Comparison of ENCODE assay signal across 8 cellular contexts in the genomic region with DNA sequence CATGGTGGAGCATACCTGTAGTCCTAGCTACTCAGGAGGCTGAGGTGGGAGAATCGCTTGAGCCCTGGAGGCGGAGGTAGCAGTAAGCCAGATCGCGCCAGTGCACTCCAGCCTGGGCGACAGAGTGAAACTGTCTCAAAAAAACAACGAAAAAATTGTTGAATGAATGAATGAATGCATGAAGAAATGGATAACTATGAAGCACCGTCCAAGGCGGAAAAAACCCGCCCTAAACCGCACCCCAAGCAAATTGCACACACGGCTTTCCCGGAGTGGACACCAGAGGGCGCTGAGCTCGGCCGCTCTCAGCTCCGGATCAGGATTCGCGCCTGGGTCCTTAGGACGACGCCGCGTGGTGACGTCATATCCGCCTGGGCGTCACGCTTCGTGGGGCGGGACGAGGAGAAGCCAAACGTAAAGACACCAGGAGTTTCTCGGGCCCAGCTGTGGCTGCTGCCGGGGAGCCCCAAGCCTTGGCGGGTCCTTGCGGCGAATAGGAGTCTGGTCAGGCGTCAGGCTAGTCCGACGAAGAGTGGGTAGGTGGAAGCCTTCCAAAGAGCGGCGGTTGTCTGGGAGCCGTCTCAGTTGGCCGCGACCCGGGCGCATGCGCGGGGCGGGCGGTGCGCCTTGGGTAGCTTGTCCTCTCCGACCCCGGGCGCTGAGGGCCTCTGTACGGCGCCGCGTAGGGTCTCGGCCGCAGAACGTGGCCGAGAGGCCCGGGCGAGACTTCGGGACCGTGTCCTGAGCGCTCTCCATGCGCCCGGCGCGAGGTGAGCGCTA. TPM values are rescaled to one million over a fixed set of nuclear protein-coding genes. Genes with fewer than 3 reads are reported as not detected.
DNase-seq lines count a peak whose midpoint lies in the region; ATAC-seq, FAIRE-seq and TF ChIP-seq lines count a peak whose summit lies in the region.

A gene (plus strand): TSS at position 639 of the 780 bp plus-strand sequence. CDS start 11,094 bp downstream, outside the sequence.
A gene (plus strand): TSS at position 364 of the 780 bp plus-strand sequence. CDS start 4,085 bp downstream, outside the sequence.

- H3K4me1 Mint-ChIP-seq in T-cell = peaks cover 33 to 43% (median 38%) of the 10 kb centered on the region in 3 donors

- peak; percentile 99 for FAIRE-seq in GM12892 (lab: Jason Lieb, UNC)

- ATAC-seq in HG02852 (IDR thresholded peaks at IDR 0.05; ENCODE audit: unreplicated experiment) (peak; percentile 88), T-cell (replicated peaks in 1 of 4) (peak; percentile 88 to 93 (median 89)), upper lobe of left lung (ENCODE audit: low FRiP score in 2 of 2) (peak; percentile 97 to 98)

- DNase-seq in GM12892 (ENCODE audit: insufficient read length) (peak; percentile 85), NCI-H1436 treated with DMSO at 0.1 percent for 48 hours (lab: John Stamatoyannopoulos, UW) (peak; percentile 53), T-cell (peak; percentile 94 to 100 (median 98)), adrenal gland (peak; percentile 98 to 99 (median 99)), cardiac septum (ENCODE audit: low spot score) (peak; percentile 99), pons (ENCODE audit: low spot score) (peak; percentile 96), upper lobe of left lung (peak; percentile 97 to 99)

- H3K9me3 ChIP-seq in adrenal gland (replicated peaks in 1 of 3) = no peaks in the 10 kb centered on the region
- H3K9me3 ChIP-seq in upper lobe of left lung = no peaks in the 10 kb centered on the region

- POLR2A ChIA-PET in T-cell (lab: Charles Lee) = interaction anchor here (0.6 to 1.2 kb wide), 5 partner anchors 13 to 709 kb away, joined by 4 to 5 read pairs (median 4); a partner anchor contains a TSS

- TF ChIP-seq CTCF in adrenal gland (IDR thresholded peaks at IDR 0.05) (peak; percentile 95 to 98 (median 96)), upper lobe of left lung (IDR thresholded peaks at IDR 0.05) (peak; percentile 89 to 98 (median 96))

- H3K36me3 Mint-ChIP-seq in T-cell = peaks cover 7% of the 10 kb centered on the region

- CTCF ChIA-PET in T-cell (lab: Charles Lee) = interaction anchor here (0.5 to 2.9 kb wide), 33 partner anchors 11 to 1745 kb away, joined by 3 to 53 read pairs (median 4); a partner anchor contains a TSS

- H3K36me3 ChIP-seq in adrenal gland (replicated peaks in 1 of 2) (peaks cover 0 to 8% of the 10 kb centered on the region in 2 donors), upper lobe of left lung (peaks cover 2 to 20% (median 6%) of the 10 kb centered on the region in 4 donors)

- TF ChIP-seq EP300 in upper lobe of left lung (IDR thresholded peaks at IDR 0.05) = no peak

- H3K27me3 ChIP-seq in adrenal gland (no peaks in the 10 kb centered on the region), upper lobe of left lung (no peaks in the 10 kb centered on the region)

- intact Hi-C loops in adrenal gland (cut with DNase I) (loop anchor here in 1 of 2 donors (10.0 kb wide), 1 partner anchor 301 kb away; a partner anchor contains a TSS), cardiac septum (cut with DNase I) (loop anchor here (1.0 to 5.0 kb wide), 4 partner anchors 27 to 226 kb away; a partner anchor contains a TSS)

- H3K9me3 Mint-ChIP-seq in T-cell = peaks cover 0 to 8% (median 0%) of the 10 kb centered on the region in 3 donors

- WGBS in adrenal gland, 4 donors = 4 to 13% (median 5%) methylated on average over 19 to 71 of the region's 71 CpGs
- WGBS in upper lobe of left lung, 2 donors = 5 to 8% methylated on average over 36 to 65 of the region's 71 CpGs

- H3K4me1 ChIP-seq in adrenal gland (replicated peaks in 1 of 2) (peaks cover 19 to 26% of the 10 kb centered on the region in 2 donors), upper lobe of left lung (peaks cover 22 to 30% (median 25%) of the 10 kb centered on the region in 4 donors)

- peak within 1 kb of the TSS; percentile 91 to 100 (median 98) for H3K27ac ChIP-seq in adrenal gland
- peak within 1 kb of the TSS; percentile 97 to 99 (median 98) for H3K27ac ChIP-seq in upper lobe of left lung

- H3K27me3 Mint-ChIP-seq in T-cell = peaks cover 13 to 15% of the 10 kb centered on the region in 2 donors

- TF ChIP-seq POLR2A in GM12892 (IDR thresholded peaks at IDR 0.05; ENCODE audit: low read depth, low read length) = peak; percentile 84
- peak; percentile 64 to 89 for TF ChIP-seq POLR2A in adrenal gland (IDR thresholded peaks at IDR 0.05)
- TF ChIP-seq POLR2A in upper lobe of left lung (IDR thresholded peaks at IDR 0.05) = peak in 3 of 4 donors; percentile 76 to 78 (median 78)

- H3K4me3 Mint-ChIP-seq in T-cell = peak within 1 kb of the TSS; percentile 92 to 99 (median 97)

- H3K4me3 ChIP-seq in adrenal gland = peak within 1 kb of the TSS; percentile 9 to 96 (median 58)
- peak within 1 kb of the TSS; percentile 61 to 91 (median 76) for H3K4me3 ChIP-seq in upper lobe of left lung

- peak within 1 kb of the TSS; percentile 98 to 99 for H3K27ac Mint-ChIP-seq in T-cell

RNA-seq across cellular contexts. Expression of the first gene that starts in this region (rescaled TPM):
- 6.5 TPM for polyA plus RNA-seq in GM12892 (2012; ENCODE audit: missing spikeins)
- total RNA-seq in T-cell = 10 to 100 TPM in 1 of 5 donors, 1 to 10 TPM in 4; 7.3 to 10.0 (median 8.8) TPM
- 10 to 100 TPM in 6 of 8 donors, 1 to 10 TPM in 2; 6.6 to 13.1 (median 10.7) TPM for total RNA-seq in adrenal gland
- polyA plus RNA-seq in adrenal gland = 1 to 10 TPM; 1.6 to 9.6 (median 2.0) TPM
- 12.9 TPM for total RNA-seq in cardiac septum
- total RNA-seq in upper lobe of left lung = 10 to 100 TPM in 2 of 6 donors, 1 to 10 TPM in 3, not detected in 1; 7.1 to 14.7 (median 9.0) TPM

RNA-seq across cellular contexts. Expression of the second gene that starts in this region (rescaled TPM):
- 7.8 TPM for polyA plus RNA-seq in GM12892 (2012; ENCODE audit: missing spikeins)
- total RNA-seq in T-cell (10 to 100 TPM; 13.1 to 15.7 (median 13.9) TPM), adrenal gland (10 to 100 TPM in 7 of 8 donors, 1 to 10 TPM in 1; 9.2 to 20.9 (median 14.3) TPM), cardiac septum (17.0 TPM), upper lobe of left lung (10 to 100 TPM in 2 of 6 donors, 1 to 10 TPM in 4; 6.3 to 11.0 (median 9.4) TPM)
- polyA plus RNA-seq in adrenal gland = 10 to 100 TPM in 2 of 3 donors, 1 to 10 TPM in 1; 9.8 to 15.3 (median 10.1) TPM

Comparison
In these comparisons a context has a peak if more than half of its experiments do, and no peak if none do; other contexts are left out.
1. Peak in every context shown above with its lines: DNase-seq, ATAC-seq, H3K4me3 ChIP-seq and H3K27ac ChIP-seq.